In the genomic region with DNA sequence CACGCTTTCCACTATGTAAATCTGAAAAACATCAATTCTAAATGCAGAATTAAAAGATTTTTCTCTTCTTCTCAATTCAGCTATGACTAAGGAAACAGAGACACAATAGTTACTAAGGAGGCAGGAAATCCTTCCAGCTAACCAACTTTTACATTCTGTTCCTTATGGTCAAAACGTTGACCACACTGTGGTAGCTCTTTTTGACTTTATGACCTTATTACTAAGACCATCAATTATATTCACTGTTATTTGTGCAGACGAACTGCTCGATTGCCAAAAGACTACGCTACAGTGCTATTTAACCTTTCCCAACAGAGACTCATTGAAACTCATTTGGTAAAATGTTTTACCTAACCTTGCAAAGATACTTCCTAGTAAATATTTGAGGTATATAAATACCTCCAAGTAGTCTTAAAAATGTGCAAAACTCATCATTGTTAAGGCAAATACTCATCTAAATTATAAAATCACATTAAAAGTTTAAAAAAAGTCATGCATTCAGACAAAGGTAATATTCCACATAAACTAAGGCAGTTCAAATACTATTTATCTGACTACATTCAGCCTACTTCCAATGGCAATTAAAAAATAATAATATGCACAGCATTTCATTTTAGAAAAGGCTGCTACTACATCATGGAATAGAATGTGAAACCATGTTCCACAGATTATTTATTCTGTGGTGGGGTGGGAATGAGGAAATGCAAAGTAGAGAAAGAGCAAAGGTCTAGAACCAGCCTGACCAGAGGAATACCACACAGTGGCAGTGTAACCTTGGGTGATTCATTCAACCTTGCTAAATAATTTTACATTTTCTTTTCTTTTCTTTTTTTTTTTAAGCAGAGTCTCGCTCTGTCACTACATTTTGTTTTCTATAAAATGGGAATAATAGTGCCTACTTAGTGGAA, we compare ENCODE assay signal across 10 cellular contexts.
A peak's percentile ranks its signal among the peaks of the same experiment; 100 is the strongest.
DNase-seq lines count a peak whose midpoint lies in the region; ATAC-seq, FAIRE-seq and TF ChIP-seq lines count a peak whose summit lies in the region.
"Had no signal": no experiment of that assay in that cellular context is flagged by ENCODE, and none has a peak within 500 bp of the region (broad histone marks: within the 10 kb centered on the region; RNA-seq: fewer than 3 reads in every experiment).

No MANE protein-coding gene starts in this region.

- FAIRE-seq in GM18507 (lab: Jason Lieb, UNC) = peak; percentile 29

- TF ChIP-seq CTCF in fibroblast of lung (conservative IDR thresholded peaks at IDR 0.05 in 1 of 2, IDR thresholded peaks at IDR 0.05 in 1 of 2; ENCODE audit: low read depth in 1 of 2, low read length in 2 of 2) = no peak

- no peak for DNase-seq in GM18507 (ENCODE audit: extremely low spot score, insufficient read length, low read depth)
- peak; percentile 55 to 84 for DNase-seq in NOMO-1 (lab: John Stamatoyannopoulos, UW; ENCODE audit: unreplicated experiment in 2 of 2)
- peak; percentile 92 to 97 for DNase-seq in fibroblast of lung (ENCODE audit: low read depth in 2 of 2)
- DNase-seq in skeletal muscle cell (ENCODE audit: low read depth) = peak; percentile 93
- DNase-seq in anterior cingulate cortex (lab: John Stamatoyannopoulos, UW) = no peak
- DNase-seq: NCI-H69 had no signal

- no peak overlapping the region for H2AFZ ChIP-seq in fibroblast of lung (ENCODE audit: low read length)

- no peaks in the 10 kb centered on the region for H3K79me2 ChIP-seq in fibroblast of lung (ENCODE audit: control insufficient read depth, insufficient read depth, low read length)

- H3K4me2 ChIP-seq in fibroblast of lung (ENCODE audit: extremely low read depth, insufficient read depth, low read length) = no peak overlapping the region

- H3K27me3 ChIP-seq in fibroblast of lung (ENCODE audit: control insufficient read depth, insufficient read depth, low read length) = no peaks in the 10 kb centered on the region
- H3K27me3 ChIP-seq: vagina had no signal

- H3K9me3 ChIP-seq in fibroblast of lung (ENCODE audit: control insufficient read depth, insufficient read depth, low read depth, low read length) = no peaks in the 10 kb centered on the region
- H3K9me3 ChIP-seq: vagina had no signal

- peaks cover 14% of the 10 kb centered on the region for H3K4me1 ChIP-seq in fibroblast of lung (ENCODE audit: control insufficient read depth, extremely low read depth, insufficient read depth, low read length)

- no peaks in the 10 kb centered on the region for H4K20me1 ChIP-seq in fibroblast of lung (ENCODE audit: control insufficient read depth, extremely low read depth, insufficient read depth, low read length)

- H3K4me3 ChIP-seq in fibroblast of lung (replicated peaks in 1 of 4; ENCODE audit: control extremely low read depth in 1 of 4, insufficient read depth in 1 of 4, low read depth in 3 of 4, low read length in 4 of 4) (peak overlapping the region in 1 of 4 experiments; percentile 10), skeletal muscle cell (ENCODE audit: low read depth, low read length) (no peak overlapping the region)
- H3K4me3 ChIP-seq: vagina had no signal

- ATAC-seq in GM21447 (IDR thresholded peaks at IDR 0.05; ENCODE audit: unreplicated experiment) = no peak
- ATAC-seq in HG03175 (IDR thresholded peaks at IDR 0.05; ENCODE audit: unreplicated experiment) = no peak
- no peak for ATAC-seq in HG03159 (IDR thresholded peaks at IDR 0.05; ENCODE audit: unreplicated experiment)

- no peak overlapping the region for H3K9ac ChIP-seq in fibroblast of lung (ENCODE audit: insufficient read depth, low read length)

- H3K36me3 ChIP-seq in fibroblast of lung (ENCODE audit: control insufficient read depth, insufficient read depth, low read length) = no peaks in the 10 kb centered on the region
- H3K36me3 ChIP-seq: vagina had no signal

- H3K27ac ChIP-seq in fibroblast of lung (ENCODE audit: insufficient read depth, low read length) = no peak overlapping the region
- H3K27ac ChIP-seq: vagina had no signal

Comparison
In these comparisons a context has a peak if more than half of its experiments do, and no peak if none do; other contexts are left out.
1. DNase-seq: peak in NOMO-1 (2 of 2), fibroblast of lung (2 of 2) and skeletal muscle cell (single experiment); none in GM18507 (single experiment) and anterior cingulate cortex (0 of 58).